Comparison of ENCODE assay signal across 1 cellular context in the genomic region with DNA sequence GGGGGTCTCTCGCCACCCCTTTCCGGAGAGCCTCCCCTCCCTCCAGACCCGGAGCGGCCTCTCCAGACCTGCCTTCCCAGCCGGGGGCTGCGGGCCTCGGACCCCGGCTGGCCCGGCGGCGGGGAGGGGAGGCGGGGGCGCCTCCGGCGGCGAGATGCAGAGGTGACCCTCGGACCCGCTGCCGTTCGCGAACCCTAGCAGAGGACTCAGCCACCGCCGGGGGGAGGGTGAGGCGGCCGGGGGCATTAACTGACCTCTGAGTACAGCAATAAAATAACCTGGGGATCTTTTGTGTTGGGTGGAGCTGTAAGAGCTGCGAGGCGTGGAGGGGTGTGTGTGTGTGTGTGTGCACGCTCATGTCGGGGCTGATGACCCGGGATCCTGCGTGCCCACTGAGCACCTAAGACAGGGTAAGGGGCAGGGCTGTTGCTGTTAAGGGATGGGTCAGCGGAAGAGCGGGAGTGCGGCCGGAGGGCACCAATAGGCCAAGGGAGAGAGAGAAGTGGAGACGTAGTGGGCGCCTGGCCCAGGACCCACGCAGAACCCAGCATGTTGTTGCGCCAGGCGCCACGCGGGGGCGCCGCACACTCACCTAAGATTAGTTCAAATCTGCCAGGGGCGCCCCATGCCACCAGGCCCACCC.
TF ChIP-seq lines count a peak whose summit lies in the region.

No MANE protein-coding gene starts in this region.

TF ChIP-seq in endothelial cell of umbilical vein, 7 proteins besides CTCF, POLR2A, EP300 and RAD21:
- no peak for TF ChIP-seq FOS (IDR thresholded peaks at IDR 0.05; ENCODE audit: borderline replicate concordance, insufficient read depth, low read length)
- peak; percentile 84 for TF ChIP-seq EZH2 (IDR thresholded peaks at IDR 0.05; ENCODE audit: borderline replicate concordance, low read depth, low read length, severe bottlenecking)
- TF ChIP-seq JUN (IDR thresholded peaks at IDR 0.05; ENCODE audit: borderline replicate concordance, insufficient read depth, insufficient read length, low read depth) = no peak
